Comparison of ENCODE assay signal across 9 cellular contexts in genomic region chr19:5905072-5905778, GRCh38. TPM values are rescaled to one million over a fixed set of nuclear protein-coding genes. Genes with fewer than 3 reads are reported as not detected.
A peak's percentile ranks its signal among the peaks of the same experiment; 100 is the strongest.
DNase-seq lines count a peak whose midpoint lies in the region; ATAC-seq, FAIRE-seq and TF ChIP-seq lines count a peak whose summit lies in the region.
"Had no signal": no experiment of that assay in that cellular context is flagged by ENCODE, and none has a peak within 500 bp of the region (broad histone marks: within the 10 kb centered on the region; RNA-seq: fewer than 3 reads in every experiment).

No MANE protein-coding gene starts in this region.

- H3K9me3 ChIP-seq in A549 = no peaks in the 10 kb centered on the region
- H3K9me3 ChIP-seq in mucosa of rectum (ENCODE audit: control insufficient read depth in 2 of 2, low read length in 2 of 2) = no peaks in the 10 kb centered on the region

- H3K9ac ChIP-seq in mucosa of rectum (ENCODE audit: low read depth in 1 of 2, low read length in 2 of 2) = peak overlapping the region; percentile 80 to 92

- DNase-seq in A549 (ENCODE audit: low read depth in 1 of 2, low spot score in 1 of 2) (no peak), MCF 10A (ENCODE audit: unreplicated experiment) (no peak), dermis blood vessel endothelial cell (no peak), DMS53 treated with DMSO at 0.1 percent for 48 hours (lab: John Stamatoyannopoulos, UW; ENCODE audit: unreplicated experiment) (no peak)

- H3K27ac ChIP-seq in A549 (peak overlapping the region; percentile 65 to 88), mucosa of rectum (ENCODE audit: low read depth in 2 of 2, low read length in 2 of 2) (peak overlapping the region; percentile 48 to 98)

- WGBS in A549 (ENCODE audit: missing lambda C conversion rate) = 50% methylated on average over 19 of the region's 34 CpGs

- H3K4me1 Mint-ChIP-seq in MCF 10A (ENCODE audit: insufficient read depth, unreplicated experiment) = peaks cover 6% of the 10 kb centered on the region

- CTCF ChIA-PET in A549 (lab: Yijun Ruan, JAX) = interaction anchor here (4.4 kb wide), 1 partner anchor 102 kb away, joined by 37 read pairs; no protein-coding TSS in a partner anchor
- CTCF ChIA-PET in MCF 10A (lab: Yijun Ruan, JAX) = interaction anchor here (0.5 to 1.7 kb wide), 4 partner anchors 31 to 992 kb away, joined by 3 to 4 read pairs (median 4); no protein-coding TSS in a partner anchor

- H3K4me1 ChIP-seq in A549 (peaks cover 5% of the 10 kb centered on the region; the same call in 1 of the 3 replicates), mucosa of rectum (ENCODE audit: control insufficient read depth in 2 of 2, insufficient read depth in 2 of 2, low read length in 2 of 2) (peaks cover 13 to 17% of the 10 kb centered on the region in 2 donors)

- FAIRE-seq in A549 (lab: Jason Lieb, UNC) = no peak

- H3K36me3 ChIP-seq in mucosa of rectum (ENCODE audit: control insufficient read depth in 2 of 2, insufficient read depth in 2 of 2, low read length in 2 of 2) = peaks cover 0 to 7% of the 10 kb centered on the region in 2 donors

- H3K9me3 Mint-ChIP-seq in MCF 10A (ENCODE audit: unreplicated experiment) = no peaks in the 10 kb centered on the region

- TF ChIP-seq EP300 in A549 (IDR thresholded peaks at IDR 0.05) = no peak

- POLR2A ChIA-PET in A549 (lab: Yijun Ruan, JAX) (interaction anchor here (1.4 to 2.7 kb wide), 2 partner anchors 77 to 85 kb away, joined by 4 to 42 read pairs; no protein-coding TSS in a partner anchor), MCF 10A (lab: Yijun Ruan, JAX) (interaction anchor here (0.8 to 4.1 kb wide), 7 partner anchors 9 to 467 kb away, joined by 3 to 32 read pairs (median 4); partner anchors contain the start of genes ALKBH7, CAPS and RANBP3)

- H3K36me3 Mint-ChIP-seq in MCF 10A (ENCODE audit: insufficient read depth, unreplicated experiment) = peaks cover 39% of the 10 kb centered on the region

- TF ChIP-seq RAD21 in A549 (conservative IDR thresholded peaks at IDR 0.05 in 1 of 2, IDR thresholded peaks at IDR 0.05 in 1 of 2) = no peak

- no peaks in the 10 kb centered on the region for H3K27me3 Mint-ChIP-seq in MCF 10A (ENCODE audit: insufficient read depth, unreplicated experiment)

- peak overlapping the region; percentile 99 for H3K4me3 ChIP-seq in A549
- H3K4me3 ChIP-seq in mucosa of rectum (ENCODE audit: low read length in 2 of 2) = peak overlapping the region; percentile 80 to 93

- peak overlapping the region; percentile 98 for H3K27ac Mint-ChIP-seq in MCF 10A (ENCODE audit: low read depth, unreplicated experiment)

- peak overlapping the region; percentile 74 for H3K4me2 ChIP-seq in A549

- no peak for TF ChIP-seq POLR2A in A549 (IDR thresholded peaks at IDR 0.05; ENCODE audit: low read length)

- intact Hi-C loops in MCF 10A (cut with micrococcal nuclease) = no loop called here

- peak overlapping the region; percentile 97 for H3K4me3 Mint-ChIP-seq in MCF 10A (ENCODE audit: unreplicated experiment)

- H3K27me3 ChIP-seq in mucosa of rectum (ENCODE audit: control insufficient read depth in 2 of 2, insufficient read depth in 2 of 2, low read length in 2 of 2) = no peaks in the 10 kb centered on the region

- TF ChIP-seq CTCF in A549 (IDR thresholded peaks at IDR 0.05) = no peak
- no peak for TF ChIP-seq CTCF in MCF 10A (IDR thresholded peaks at IDR 0.05; ENCODE audit: unreplicated experiment)

- ATAC-seq in A549 (no peak), HG02981 (IDR thresholded peaks at IDR 0.05; ENCODE audit: unreplicated experiment) (peak; percentile 0), GM21381 (IDR thresholded peaks at IDR 0.05; ENCODE audit: unreplicated experiment) (no peak), HG03460 (IDR thresholded peaks at IDR 0.05; ENCODE audit: unreplicated experiment) (no peak)

- TSS peak; percentile 54 for BruUV-seq in MCF 10A (replicated peaks; lab: Mats Ljungman, UMichigan)

TF ChIP-seq in A549, 52 proteins besides CTCF, POLR2A, EP300 and RAD21 (continues in another document):
- no peak for TF ChIP-seq REST (IDR thresholded peaks at IDR 0.05)
- TF ChIP-seq PBX3 (IDR thresholded peaks at IDR 0.05) = no peak
- no peak for TF ChIP-seq TP53 (CRISPR knock-in tag; IDR thresholded peaks at IDR 0.05)
- no peak for TF ChIP-seq SMC3 (IDR thresholded peaks at IDR 0.05)
- no peak for TF ChIP-seq NPAS2 (CRISPR knock-in tag; IDR thresholded peaks at IDR 0.05; ENCODE audit: borderline replicate concordance)
- no peak for TF ChIP-seq HEYL (CRISPR knock-in tag; IDR thresholded peaks at IDR 0.05)
- no peak for TF ChIP-seq ZSCAN20 (CRISPR knock-in tag; IDR thresholded peaks at IDR 0.05)
- TF ChIP-seq MYC (IDR thresholded peaks at IDR 0.05; ENCODE audit: borderline replicate concordance, low read length) = no peak

RNA-seq across cellular contexts. Expression of gene VMAC, which starts 0.6 kb away (rescaled TPM):
- polyA plus RNA-seq in A549 (2011; rRNA removed) (1.1 and 1.5 TPM in 2 replicates), A549 (2017; fragmentation: RNase III; extraction: RNeasy Plus Mini Kit Qiagen cat#74134 plus additional on column Dnase treatment) (0.79 to 1.6 TPM (median 1.4 TPM) in 3 replicates)
- 0.73 and 1.0 TPM in 2 replicates for polyA plus RNA-seq in A549 (2012; cell fraction: cytosol; rRNA removed)
- 3.3 and 3.7 TPM in 2 replicates for polyA plus RNA-seq in A549 (2012; cell fraction: nucleus; rRNA removed)
- polyA minus RNA-seq in A549 (2011; rRNA and poly(A)+ RNA removed) = 1.1 and 1.2 TPM in 2 replicates
- total RNA-seq in MCF 10A (2022) (6.6 and 7.0 TPM in 2 replicates), dermis blood vessel endothelial cell (6.0 and 8.5 TPM in 2 replicates)

RNA-seq across cellular contexts. Expression of gene NDUFA11, which starts 1.6 kb away (rescaled TPM):
- polyA plus RNA-seq in A549 (2011; rRNA removed) (75.0 and 98.5 TPM in 2 replicates), A549 (2017; fragmentation: RNase III; extraction: RNeasy Plus Mini Kit Qiagen cat#74134 plus additional on column Dnase treatment) (170 to 173 TPM (median 171 TPM) in 3 replicates)
- polyA plus RNA-seq in A549 (2012; cell fraction: cytosol; rRNA removed) = 546 and 604 TPM in 2 replicates
- 406 and 515 TPM in 2 replicates for polyA plus RNA-seq in A549 (2012; cell fraction: nucleus; rRNA removed)
- 8.8 and 13.7 TPM in 2 replicates for polyA minus RNA-seq in A549 (2011; rRNA and poly(A)+ RNA removed)
- total RNA-seq in MCF 10A (2022) (239 and 243 TPM in 2 replicates), dermis blood vessel endothelial cell (283 and 366 TPM in 2 replicates)

RNA-seq across cellular contexts. Expression of gene CAPS, which starts 8.8 kb away (rescaled TPM):
- polyA plus RNA-seq in A549 (2011; rRNA removed) (1.2 and 1.4 TPM in 2 replicates), A549 (2017; fragmentation: RNase III; extraction: RNeasy Plus Mini Kit Qiagen cat#74134 plus additional on column Dnase treatment) (1.5 to 2.0 TPM (median 1.7 TPM) in 3 replicates)
- 1.3 and 1.7 TPM in 2 replicates for polyA plus RNA-seq in A549 (2012; cell fraction: cytosol; rRNA removed)
- 9.3 and 9.4 TPM in 2 replicates for polyA plus RNA-seq in A549 (2012; cell fraction: nucleus; rRNA removed)
- 0.50 and 0.97 TPM in 2 replicates for polyA minus RNA-seq in A549 (2011; rRNA and poly(A)+ RNA removed)
- total RNA-seq in MCF 10A (2022) (7.3 and 8.5 TPM in 2 replicates), dermis blood vessel endothelial cell (2.6 and 3.7 TPM in 2 replicates)

RNA-seq across cellular contexts. Expression of gene FUT5, which starts 34.9 kb away (rescaled TPM):
- polyA plus RNA-seq in A549 (2011; rRNA removed) = 0.04 TPM in 1 of 2 replicates, not detected in the other
- polyA plus RNA-seq in A549 (2012; cell fraction: cytosol; rRNA removed) = 0.01 TPM in 1 of 2 replicates, not detected in the other
- 0.02 TPM in 1 of 2 replicates, not detected in the other for polyA plus RNA-seq in A549 (2012; cell fraction: nucleus; rRNA removed)
- not detected in 3 replicates for polyA plus RNA-seq in A549 (2017; fragmentation: RNase III; extraction: RNeasy Plus Mini Kit Qiagen cat#74134 plus additional on column Dnase treatment)
- polyA minus RNA-seq in A549 (2011; rRNA and poly(A)+ RNA removed) = 0.08 TPM in 1 of 2 replicates, not detected in the other
- total RNA-seq in MCF 10A (2022) = not detected in 2 replicates
- total RNA-seq in dermis blood vessel endothelial cell = not detected in 2 replicates
- total RNA-seq: T-helper 2 cell treated with Interferon-gamma antibody and Interleukin-4, amounts not matched to agents 100 ng/mL and 5 ng/mL, for 36 hours had no signal

RNA-seq across cellular contexts. Expression of gene FUT3, which starts 54.0 kb away (rescaled TPM):
- polyA plus RNA-seq in A549 (2011; rRNA removed) (0.09 and 0.20 TPM in 2 replicates), A549 (2017; fragmentation: RNase III; extraction: RNeasy Plus Mini Kit Qiagen cat#74134 plus additional on column Dnase treatment) (0.09 TPM in 1 of 3 replicates, not detected in the others)
- polyA plus RNA-seq in A549 (2012; cell fraction: cytosol; rRNA removed) = 0.03 and 0.04 TPM in 2 replicates
- 0.20 and 0.59 TPM in 2 replicates for polyA plus RNA-seq in A549 (2012; cell fraction: nucleus; rRNA removed)
- polyA minus RNA-seq in A549 (2011; rRNA and poly(A)+ RNA removed) = not detected in 2 replicates
- total RNA-seq in MCF 10A (2022) (0.22 and 0.51 TPM in 2 replicates), dermis blood vessel endothelial cell (not detected in 2 replicates)
- total RNA-seq: T-helper 2 cell treated with Interferon-gamma antibody and Interleukin-4, amounts not matched to agents 100 ng/mL and 5 ng/mL, for 36 hours had no signal
